ENCODE assay signal across 1 cellular context in genomic region chr2:188332619-188333018, GRCh38.
TF ChIP-seq lines count a peak whose summit lies in the region.

No MANE protein-coding gene starts in this region.

TF ChIP-seq in IMR-90, 13 proteins besides CTCF, POLR2A, EP300 and RAD21 (continued from another document):
- no peak for TF ChIP-seq CEBPB (IDR thresholded peaks at IDR 0.05; ENCODE audit: low read depth, low read length)
- TF ChIP-seq USF2 (IDR thresholded peaks at IDR 0.05; ENCODE audit: low read depth, low read length), result no peak
